ENCODE assay signal across 11 cellular contexts in the genomic region with DNA sequence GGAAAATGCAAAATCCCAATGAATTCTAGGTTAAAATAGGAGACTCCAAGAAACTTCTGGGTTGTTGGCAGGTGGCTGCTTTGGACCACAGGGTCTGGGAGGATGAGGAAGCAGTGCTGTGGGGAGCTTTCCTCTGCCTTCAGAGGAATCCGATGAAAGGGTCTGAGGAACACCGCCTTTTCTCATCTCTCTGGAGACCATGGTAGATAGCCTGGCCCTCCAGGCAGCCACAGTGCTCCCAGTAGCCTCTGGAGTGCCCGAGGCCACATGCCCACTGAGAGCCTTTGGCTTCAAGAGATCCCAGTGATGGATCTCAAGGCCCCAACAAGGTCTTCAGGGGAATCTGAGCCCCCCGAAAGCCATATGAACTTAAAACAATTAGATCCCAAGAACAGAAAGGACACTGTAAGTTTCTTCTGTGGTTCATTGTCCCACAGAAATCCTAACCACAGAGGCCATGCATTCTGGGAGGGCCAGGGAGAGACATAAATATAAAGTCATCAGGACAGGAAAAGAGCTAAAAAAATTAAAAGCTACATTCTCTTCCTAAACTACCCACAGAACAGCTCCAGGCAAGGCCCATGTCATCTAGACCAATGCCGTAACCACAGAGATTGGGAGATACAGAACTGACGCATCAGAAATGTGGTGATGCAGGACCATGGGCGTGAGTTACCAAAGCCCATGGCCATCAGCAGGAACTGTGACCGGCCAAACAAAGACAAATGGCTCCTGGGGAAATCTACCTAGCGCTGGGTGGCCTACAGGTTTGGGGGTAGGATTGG. TPM values are rescaled to one million over a fixed set of nuclear protein-coding genes. Genes with fewer than 3 reads are reported as not detected.
DNase-seq lines count a peak whose midpoint lies in the region; ATAC-seq, FAIRE-seq and TF ChIP-seq lines count a peak whose summit lies in the region.
"Had no signal": no experiment of that assay in that cellular context is flagged by ENCODE, and none has a peak within 500 bp of the region (broad histone marks: within the 10 kb centered on the region; RNA-seq: fewer than 3 reads in every experiment).

No MANE protein-coding gene starts in this region.

- peaks cover 31 to 34% of the 10 kb centered on the region in 2 donors for H3K36me3 ChIP-seq in mucosa of rectum (ENCODE audit: control insufficient read depth in 2 of 2, insufficient read depth in 2 of 2, low read length in 2 of 2)
- H3K36me3 ChIP-seq in HAP-1 (replicated peaks) = peaks cover 3% of the 10 kb centered on the region; the same call in 1 of the 2 replicates

- no peak for FAIRE-seq in GM12891 (lab: Jason Lieb, UNC)

- no peak overlapping the region for H3K4me3 ChIP-seq in HL-60 (replicated peaks; ENCODE audit: insufficient read depth, low read length)
- H3K4me3 ChIP-seq in mucosa of rectum (ENCODE audit: low read length in 2 of 2) = no peak overlapping the region
- H3K4me3 ChIP-seq in HAP-1 = no peak overlapping the region
- H3K4me3 ChIP-seq: SJSA1 had no signal

- ATAC-seq in GM19328 (IDR thresholded peaks at IDR 0.05; ENCODE audit: unreplicated experiment) = no peak

- no peak for TF ChIP-seq CTCF in HL-60 (IDR thresholded peaks at IDR 0.05; ENCODE audit: insufficient read depth, low read length)

- DNase-seq in AG08395 (ENCODE audit: low spot score) (peak; percentile 34), HL-60 (ENCODE audit: low read depth in 1 of 2, low spot score in 1 of 2) (peak in 1 of 2 experiments; percentile 50), GM12891 (ENCODE audit: insufficient read length, low spot score) (no peak), HuH-7 (ENCODE audit: low spot score) (no peak), HAP-1 (ENCODE audit: low spot score in 2 of 2) (no peak)
- no peak for DNase-seq in activated T-helper 2 cell treated with anti-CD3 and anti-CD28 coated beads, Interferon-gamma antibody, Interleukin-2, Interleukin-4, amounts not matched to agents 10 μg/mL and 5 μg/mL and 100 μg/mL, durations not matched to agents 14 hours and 24 hours and 36 hours (ENCODE audit: low spot score)
- DNase-seq: NCI-H1694 had no signal

- intact Hi-C loops in activated T-helper 2 cell treated with anti-CD3 and anti-CD28 coated beads, Interferon-gamma antibody, Interleukin-2, Interleukin-4, amounts not matched to agents 10 μg/mL and 5 μg/mL and 100 μg/mL, durations not matched to agents 14 hours and 24 hours and 36 hours (cut with micrococcal nuclease) = loop anchor here (10.0 kb wide), 1 partner anchor 349 kb away; no protein-coding TSS in a partner anchor

- in situ Hi-C loops in HAP-1 (cut with MboI; ENCODE audit: low sequenced_read_pairs) = no loop called here

- H3K27me3 Mint-ChIP-seq in activated T-helper 2 cell treated with anti-CD3 and anti-CD28 coated beads, Interferon-gamma antibody, Interleukin-2, Interleukin-4, amounts not matched to agents 10 μg/mL and 5 μg/mL and 100 μg/mL, durations not matched to agents 14 hours and 24 hours and 36 hours (ENCODE audit: low read depth) = no peaks in the 10 kb centered on the region

- TF ChIP-seq POLR2A in GM12891 (IDR thresholded peaks at IDR 0.05; ENCODE audit: low read depth, low read length) = no peak

- H3K36me3 Mint-ChIP-seq in activated T-helper 2 cell treated with anti-CD3 and anti-CD28 coated beads, Interferon-gamma antibody, Interleukin-2, Interleukin-4, amounts not matched to agents 10 μg/mL and 5 μg/mL and 100 μg/mL, durations not matched to agents 14 hours and 24 hours and 36 hours (ENCODE audit: low read depth) = peaks cover 17% of the 10 kb centered on the region

- H3K27ac ChIP-seq in HL-60 (replicated peaks) = peak overlapping the region; percentile 99
- H3K27ac ChIP-seq in mucosa of rectum (ENCODE audit: low read depth in 2 of 2, low read length in 2 of 2) = peak overlapping the region; percentile 49 to 90
- H3K27ac ChIP-seq: SJSA1 had no signal

- peak overlapping the region; percentile 33 for H3K4me3 Mint-ChIP-seq in activated T-helper 2 cell treated with anti-CD3 and anti-CD28 coated beads, Interferon-gamma antibody, Interleukin-2, Interleukin-4, amounts not matched to agents 10 μg/mL and 5 μg/mL and 100 μg/mL, durations not matched to agents 14 hours and 24 hours and 36 hours (ENCODE audit: low read depth)

- H3K27me3 ChIP-seq in HL-60 (ENCODE audit: insufficient read depth, poor library complexity, severe bottlenecking) (no peaks in the 10 kb centered on the region), mucosa of rectum (ENCODE audit: control insufficient read depth in 2 of 2, insufficient read depth in 2 of 2, low read length in 2 of 2) (no peaks in the 10 kb centered on the region), HAP-1 (ENCODE audit: low read depth) (no peaks in the 10 kb centered on the region)
- H3K27me3 ChIP-seq: SJSA1 had no signal

- no peak overlapping the region for H3K9ac ChIP-seq in mucosa of rectum (ENCODE audit: low read depth in 1 of 2, low read length in 2 of 2)

- peak overlapping the region; percentile 31 for H3K27ac Mint-ChIP-seq in activated T-helper 2 cell treated with anti-CD3 and anti-CD28 coated beads, Interferon-gamma antibody, Interleukin-2, Interleukin-4, amounts not matched to agents 10 μg/mL and 5 μg/mL and 100 μg/mL, durations not matched to agents 14 hours and 24 hours and 36 hours

- H3K9me3 Mint-ChIP-seq in activated T-helper 2 cell treated with anti-CD3 and anti-CD28 coated beads, Interferon-gamma antibody, Interleukin-2, Interleukin-4, amounts not matched to agents 10 μg/mL and 5 μg/mL and 100 μg/mL, durations not matched to agents 14 hours and 24 hours and 36 hours = no peaks in the 10 kb centered on the region

- peaks cover 25 to 31% of the 10 kb centered on the region in 2 donors for H3K4me1 ChIP-seq in mucosa of rectum (ENCODE audit: control insufficient read depth in 2 of 2, insufficient read depth in 2 of 2, low read length in 2 of 2)
- no peaks in the 10 kb centered on the region for H3K4me1 ChIP-seq in HAP-1

- H3K9me3 ChIP-seq in mucosa of rectum (ENCODE audit: control insufficient read depth in 2 of 2, low read length in 2 of 2) (no peaks in the 10 kb centered on the region), HAP-1 (no peaks in the 10 kb centered on the region)
- H3K9me3 ChIP-seq: SJSA1 had no signal

- H3K4me1 Mint-ChIP-seq in activated T-helper 2 cell treated with anti-CD3 and anti-CD28 coated beads, Interferon-gamma antibody, Interleukin-2, Interleukin-4, amounts not matched to agents 10 μg/mL and 5 μg/mL and 100 μg/mL, durations not matched to agents 14 hours and 24 hours and 36 hours (ENCODE audit: low read depth) = peaks cover 58% of the 10 kb centered on the region

TF ChIP-seq in GM12891, 5 proteins besides CTCF, POLR2A, EP300 and RAD21:
- no peak for TF ChIP-seq PAX5 (IDR thresholded peaks at IDR 0.05; ENCODE audit: insufficient read depth, low read length, severe bottlenecking)
- no peak for TF ChIP-seq TAF1 (IDR thresholded peaks at IDR 0.05; ENCODE audit: low read depth, low read length)
- TF ChIP-seq POLR2AphosphoS5 (IDR thresholded peaks at IDR 0.05; ENCODE audit: low read depth, low read length) = no peak
TF ChIP-seq in GM12891: peak in this region for 0.

RNA-seq across cellular contexts. Expression of gene TK2, which starts 24.3 kb away (rescaled TPM):
- 5.9 and 7.3 TPM in 2 replicates for total RNA-seq in activated T-helper 2 cell treated with anti-CD3 and anti-CD28 coated beads, Interferon-gamma antibody, Interleukin-2, Interleukin-4, amounts not matched to agents 10 μg/mL and 5 μg/mL and 100 μg/mL, durations not matched to agents 14 hours and 24 hours and 36 hours
- polyA plus RNA-seq in GM12891 (2012; ENCODE audit: low read depth, missing spikeins) = 4.9 TPM

RNA-seq across cellular contexts. Expression of gene CKLF, which starts 26.8 kb away (rescaled TPM):
- 102 and 110 TPM in 2 replicates for total RNA-seq in activated T-helper 2 cell treated with anti-CD3 and anti-CD28 coated beads, Interferon-gamma antibody, Interleukin-2, Interleukin-4, amounts not matched to agents 10 μg/mL and 5 μg/mL and 100 μg/mL, durations not matched to agents 14 hours and 24 hours and 36 hours
- polyA plus RNA-seq in GM12891 (2012; ENCODE audit: low read depth, missing spikeins) = 90.7 TPM

RNA-seq across cellular contexts. Expression of gene CMTM1, which starts 40.7 kb away (rescaled TPM):
- 9.1 and 10.7 TPM in 2 replicates for total RNA-seq in activated T-helper 2 cell treated with anti-CD3 and anti-CD28 coated beads, Interferon-gamma antibody, Interleukin-2, Interleukin-4, amounts not matched to agents 10 μg/mL and 5 μg/mL and 100 μg/mL, durations not matched to agents 14 hours and 24 hours and 36 hours
- 0.42 TPM for polyA plus RNA-seq in GM12891 (2012; ENCODE audit: low read depth, missing spikeins)

RNA-seq across cellular contexts. Expression of gene CMTM2, which starts 53.7 kb away (rescaled TPM):
- 0.30 and 0.53 TPM in 2 replicates for total RNA-seq in activated T-helper 2 cell treated with anti-CD3 and anti-CD28 coated beads, Interferon-gamma antibody, Interleukin-2, Interleukin-4, amounts not matched to agents 10 μg/mL and 5 μg/mL and 100 μg/mL, durations not matched to agents 14 hours and 24 hours and 36 hours
- polyA plus RNA-seq in GM12891 (2012; ENCODE audit: low read depth, missing spikeins) = not detected
- total RNA-seq: fibroblast of lung, SJSA1 had no signal
- polyA plus RNA-seq: fibroblast of lung had no signal
